Comparison of ENCODE assay signal across 8 cellular contexts in genomic region chr7:139738101-139738489, GRCh38. TPM values are rescaled to one million over a fixed set of nuclear protein-coding genes. Genes with fewer than 3 reads are reported as not detected.
DNase-seq lines count a peak whose midpoint lies in the region; ATAC-seq, FAIRE-seq and TF ChIP-seq lines count a peak whose summit lies in the region.

No MANE protein-coding gene starts in this region.

- no peaks in the 10 kb centered on the region for H3K27me3 ChIP-seq in HepG2 (ENCODE audit: control insufficient read depth in 1 of 2, insufficient read depth in 2 of 2, low read length in 2 of 2)

- H3K9me3 ChIP-seq in HepG2 (ENCODE audit: low read length), result no peaks in the 10 kb centered on the region

- POLR2A ChIA-PET in HepG2 (lab: Yijun Ruan, JAX), result interaction anchor here (1.1 kb wide), 1 partner anchor 78 kb away, joined by 3 read pairs; no protein-coding TSS in a partner anchor

- no TSS peak for BruUV-seq in HepG2 (replicated peaks; lab: Mats Ljungman, UMichigan)

- peak overlapping the region; percentile 48 for H3K4me3 Mint-ChIP-seq in activated CD4-positive, alpha-beta T cell treated with anti-CD3 and anti-CD28 coated beads, Interleukin-2, amount 10 ng/mL, durations not matched to agents 24 days and 14 days

- peaks cover 14% of the 10 kb centered on the region for H3K36me3 Mint-ChIP-seq in activated CD4-positive, alpha-beta T cell treated with anti-CD3 and anti-CD28 coated beads, Interleukin-2, amount 10 ng/mL, durations not matched to agents 24 days and 14 days (ENCODE audit: low read depth)

- H3K27ac Mint-ChIP-seq in activated CD4-positive, alpha-beta T cell treated with anti-CD3 and anti-CD28 coated beads, Interleukin-2, amount 10 ng/mL, durations not matched to agents 24 days and 14 days, result peak overlapping the region; percentile 75

- H3K27me3 Mint-ChIP-seq in activated CD4-positive, alpha-beta T cell treated with anti-CD3 and anti-CD28 coated beads, Interleukin-2, amount 10 ng/mL, durations not matched to agents 24 days and 14 days, result no peaks in the 10 kb centered on the region

- CTCF ChIA-PET in HepG2 (lab: Yijun Ruan, JAX; ENCODE audit: low intra/inter-chr PET ratio, low total read pairs), result no interaction called here

- TF ChIP-seq CTCF in cardiac fibroblast (IDR thresholded peaks at IDR 0.05; ENCODE audit: low read depth, low read length) (no peak), HepG2 (CRISPR knock-in tag; IDR thresholded peaks at IDR 0.05) (no peak)

- peak overlapping the region; percentile 46 for H3K4me2 ChIP-seq in HepG2 (ENCODE audit: low read depth, low read length)

- no peaks in the 10 kb centered on the region for H3K9me3 Mint-ChIP-seq in activated CD4-positive, alpha-beta T cell treated with anti-CD3 and anti-CD28 coated beads, Interleukin-2, amount 10 ng/mL, durations not matched to agents 24 days and 14 days

- peaks cover 34% of the 10 kb centered on the region for H3K4me1 Mint-ChIP-seq in activated CD4-positive, alpha-beta T cell treated with anti-CD3 and anti-CD28 coated beads, Interleukin-2, amount 10 ng/mL, durations not matched to agents 24 days and 14 days

- in situ Hi-C loops in HepG2 (cut with HindIII; ENCODE audit: extremely low pct_ligation_motif_present, low pct_unique_long_range_greater_than_20kb), result no loop called here

- peak overlapping the region; percentile 12; the same call in 1 of the 2 replicates for H3K9ac ChIP-seq in HepG2 (ENCODE audit: insufficient read depth, low read depth, low read length)

- H3K27ac ChIP-seq in HepG2 (ENCODE audit: extremely low read length, insufficient read depth, low read length) (peak overlapping the region; percentile 65), temporal lobe (ENCODE audit: low read depth, low read length) (peak overlapping the region; percentile 92)

- peak; percentile 80 for ATAC-seq in HepG2

- DNase-seq in activated CD4-positive, alpha-beta T cell treated with anti-CD3 and anti-CD28 coated beads, Interleukin-2, amount 10 ng/mL, durations not matched to agents 24 days and 14 days, result no peak
- DNase-seq in activated CD4-positive, alpha-beta T cell treated with anti-CD3 and anti-CD28 coated beads, Interleukin-2, amount 50 U/mL, for 4 hours, result no peak
- DNase-seq in cardiac fibroblast (ENCODE audit: low read depth in 2 of 2) (peak; percentile 57 to 62), HepG2 (ENCODE audit: low spot score) (peak; percentile 86), HT-29 (ENCODE audit: low spot score) (no peak), NCI-H2227 treated with DMSO at 0.1 percent for 48 hours (lab: John Stamatoyannopoulos, UW) (no peak), NCI-H2081 treated with DMSO at 0.1 percent for 48 hours (lab: John Stamatoyannopoulos, UW) (no peak)

- no peak for TF ChIP-seq POLR2A in HepG2 (IDR thresholded peaks at IDR 0.05; ENCODE audit: insufficient read depth in 1 of 2, low read depth in 2 of 2, low read length in 2 of 2)

- intact Hi-C loops in activated CD4-positive, alpha-beta T cell treated with anti-CD3 and anti-CD28 coated beads, Interleukin-2, amount 10 ng/mL, durations not matched to agents 24 days and 14 days (cut with micrococcal nuclease), result loop anchor here (5.0 kb wide), 2 partner anchors 34 to 56 kb away; no protein-coding TSS in a partner anchor
- intact Hi-C loops in HepG2 (cut with micrococcal nuclease; ENCODE audit: unreplicated experiment), result loop anchor here (2.0 kb wide), 1 partner anchor 35 kb away; no protein-coding TSS in a partner anchor

- WGBS in HepG2 (ENCODE audit: low lambda C conversion rate), result 26% methylated on average over 6 of the region's 6 CpGs

- H3K79me2 ChIP-seq in HepG2 (ENCODE audit: insufficient read depth, low read length), result peaks cover 93% of the 10 kb centered on the region

- H3K4me1 ChIP-seq in HepG2 (ENCODE audit: insufficient read depth, low read length), result peaks cover 85% of the 10 kb centered on the region

- H2AFZ ChIP-seq in HepG2 (ENCODE audit: low read length), result no peak overlapping the region

- peaks cover 35% of the 10 kb centered on the region for H4K20me1 ChIP-seq in HepG2 (ENCODE audit: insufficient read depth, low read length)

- H3K4me3 ChIP-seq in cardiac fibroblast (replicated peaks in 1 of 2; ENCODE audit: low read depth in 2 of 2, low read length in 2 of 2) (no peak overlapping the region), HepG2 (replicated peaks in 1 of 3; ENCODE audit: insufficient read depth in 1 of 3, low read depth in 2 of 3, low read length in 3 of 3) (no peak overlapping the region; a peak in 1 of 6 replicates)

- peaks cover 3 to 15% of the 10 kb centered on the region in 2 experiments; a peak in 3 of 5 replicates for H3K36me3 ChIP-seq in HepG2 (replicated peaks in 1 of 2; ENCODE audit: control insufficient read depth in 1 of 2, insufficient read depth in 2 of 2, low read length in 2 of 2)

- FAIRE-seq in HepG2 (lab: Jason Lieb, UNC), result peak; percentile 40

- TF ChIP-seq EP300 in HepG2 (IDR thresholded peaks at IDR 0.05; ENCODE audit: low read depth in 2 of 2, low read length in 2 of 2) (0 out of 4 replicates have a peak, but pooled peaks of 1 of the 2 experiments have one; percentile 19), HepG2 (CRISPR knock-in tag; IDR thresholded peaks at IDR 0.05; ENCODE audit: borderline replicate concordance) (no peak)

- TF ChIP-seq RAD21 in HepG2 (CRISPR knock-in tag; IDR thresholded peaks at IDR 0.05), result no peak

TF ChIP-seq in HepG2, 621 proteins besides CTCF, POLR2A, EP300 and RAD21 (continues in another document):
- peak; percentile 63 for TF ChIP-seq ARID5B (CRISPR knock-in tag; IDR thresholded peaks at IDR 0.05)
- peak; percentile 37; the same call in 1 of the 2 replicates for TF ChIP-seq CEBPB (IDR thresholded peaks at IDR 0.05; ENCODE audit: borderline replicate concordance, low read depth, low read length)
- no peak for TF ChIP-seq ZNF790 (CRISPR knock-in tag; IDR thresholded peaks at IDR 0.05; ENCODE audit: borderline replicate concordance)

RNA-seq across cellular contexts. Expression of gene HIPK2, which starts 39.7 kb away (rescaled TPM):
- total RNA-seq in activated CD4-positive, alpha-beta T cell treated with anti-CD3 and anti-CD28 coated beads, Interleukin-2, amount 10 ng/mL, durations not matched to agents 24 days and 14 days, result 23.9 and 26.1 TPM in 2 replicates
- 14.4 and 25.9 TPM in 2 replicates for total RNA-seq in HepG2 (2016; rRNA removed; fragmentation: Illumina TruSeq; extraction: Trizol)
- 38.1 and 38.4 TPM in 2 replicates for total RNA-seq in HepG2 (2016; cell fraction: cytosol; rRNA removed; fragmentation: Illumina TruSeq; extraction: Trizol; ENCODE audit: low read depth)
- total RNA-seq in HepG2 (2016; cell fraction: insoluble cytoplasmic fraction; rRNA removed; fragmentation: Illumina TruSeq; extraction: Trizol), result 13.8 and 20.2 TPM in 2 replicates
- total RNA-seq in HepG2 (2016; cell fraction: membrane; rRNA removed; fragmentation: Illumina TruSeq; extraction: Trizol), result 26.7 and 27.9 TPM in 2 replicates
- total RNA-seq in HepG2 (2016; cell fraction: nucleus; rRNA removed; fragmentation: Illumina TruSeq; extraction: Trizol), result 19.7 and 24.5 TPM in 2 replicates
- 17.0 and 20.2 TPM in 2 replicates for polyA plus RNA-seq in HepG2 (2011; rRNA removed)
- 11.5 and 11.7 TPM in 2 replicates for polyA plus RNA-seq in HepG2 (2011; cell fraction: cytosol; rRNA removed)
- polyA plus RNA-seq in HepG2 (2011; cell fraction: nucleus; rRNA removed), result 34.6 and 39.9 TPM in 2 replicates
- polyA plus RNA-seq in HepG2 (2012), result 18.0 and 18.2 TPM in 2 replicates
- 2.4 and 2.9 TPM in 2 replicates for polyA plus RNA-seq in HepG2 (2016; cell fraction: cytosol; fragmentation: Illumina TruSeq; extraction: Trizol; ENCODE audit: low read depth)
- 15.0 and 20.1 TPM in 2 replicates for polyA plus RNA-seq in HepG2 (2016; cell fraction: insoluble cytoplasmic fraction; fragmentation: Illumina TruSeq; extraction: Trizol; ENCODE audit: low read depth)
- polyA plus RNA-seq in HepG2 (2016; cell fraction: membrane; fragmentation: Illumina TruSeq; extraction: Trizol; ENCODE audit: low read depth), result 5.5 and 6.5 TPM in 2 replicates
- 17.7 and 18.3 TPM in 2 replicates for polyA plus RNA-seq in HepG2 (2016; cell fraction: nucleus; fragmentation: Illumina TruSeq; extraction: Trizol; ENCODE audit: insufficient read depth, low read depth)
- polyA minus RNA-seq in HepG2 (2011; rRNA and poly(A)+ RNA removed; ENCODE audit: low replicate concordance), result 10.5 and 48.8 TPM in 2 replicates
- polyA minus RNA-seq in HepG2 (2011; cell fraction: cytosol; rRNA and poly(A)+ RNA removed), result 29.2 and 34.4 TPM in 2 replicates
- 29.6 and 32.6 TPM in 2 replicates for polyA minus RNA-seq in HepG2 (2011; cell fraction: nucleus; rRNA and poly(A)+ RNA removed)
- total RNA-seq in temporal lobe, result 20.4 TPM
- total RNA-seq in HT-29 (2014; rRNA removed; shearing (Covaris generic)), result 2.6 and 3.0 TPM in 2 replicates

Comparison
In these comparisons a context has a peak if more than half of its experiments do, and no peak if none do; other contexts are left out.
1. DNase-seq: peak in cardiac fibroblast (2 of 2) and HepG2 (single experiment); none in activated CD4-positive, alpha-beta T cell treated with anti-CD3 and anti-CD28 coated beads, Interleukin-2, amount 10 ng/mL, durations not matched to agents 24 days and 14 days (single experiment), activated CD4-positive, alpha-beta T cell treated with anti-CD3 and anti-CD28 coated beads, Interleukin-2, amount 50 U/mL, for 4 hours (0 of 2), HT-29 (single experiment), NCI-H2227 treated with DMSO at 0.1 percent for 48 hours (single experiment) and NCI-H2081 treated with DMSO at 0.1 percent for 48 hours (single experiment).